10 cellular contexts compared by ENCODE assay signal in the genomic region with DNA sequence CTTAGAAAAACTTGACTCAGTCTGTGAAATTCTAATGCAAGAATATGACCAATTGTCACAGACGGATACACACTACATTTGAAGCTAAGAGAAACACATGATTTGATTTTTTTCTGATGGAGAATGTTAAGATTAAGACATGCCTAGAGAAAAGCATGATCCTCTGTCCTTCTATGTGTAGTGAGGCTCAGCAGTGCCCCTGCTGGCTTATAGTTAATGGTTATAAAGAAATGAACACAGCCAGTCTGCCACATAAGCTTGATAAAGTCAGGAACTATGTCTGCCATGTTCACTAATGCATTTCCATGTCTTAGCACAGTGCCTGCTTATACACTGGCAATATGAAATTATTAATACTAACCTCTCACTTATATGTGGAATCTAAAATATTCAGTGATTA.
A peak's percentile ranks its signal among the peaks of the same experiment; 100 is the strongest.
DNase-seq lines count a peak whose midpoint lies in the region; ATAC-seq and TF ChIP-seq lines count a peak whose summit lies in the region.
"Had no signal": no experiment of that assay in that cellular context is flagged by ENCODE, and none has a peak within 500 bp of the region (broad histone marks: within the 10 kb centered on the region; RNA-seq: fewer than 3 reads in every experiment).

No MANE protein-coding gene starts in this region.

- TF ChIP-seq CTCF in GM13976 (IDR thresholded peaks at IDR 0.05; ENCODE audit: borderline replicate concordance, control extremely low read depth, extremely low read depth, insufficient read depth, missing control alignments) (peak; percentile 7), OCI-LY3 (IDR thresholded peaks at IDR 0.05; ENCODE audit: low read depth, low read length) (peak; percentile 51)

- H3K4me1 Mint-ChIP-seq in stimulated activated effector memory CD8-positive, alpha-beta T cell treated with anti-CD3 and anti-CD28 coated beads, Interleukin-12 subunit alpha, Interleukin-12 subunit beta, amount 100 ng/mL, for 72 hours, result no peaks in the 10 kb centered on the region
- H3K4me1 Mint-ChIP-seq: memory B cell had no signal

- H3K4me1 ChIP-seq in OCI-LY3 (ENCODE audit: low read length), result peaks cover 16% of the 10 kb centered on the region

- no peaks in the 10 kb centered on the region for H4K20me1 ChIP-seq in OCI-LY3 (ENCODE audit: insufficient read depth, low read length)

- in situ Hi-C loops in GM13976 (cut with MboI; ENCODE audit: low sequenced_read_pairs, unreplicated experiment), result no loop called here

- no peak overlapping the region for H3K27ac Mint-ChIP-seq in stimulated activated effector memory CD8-positive, alpha-beta T cell treated with anti-CD3 and anti-CD28 coated beads, Interleukin-12 subunit alpha, Interleukin-12 subunit beta, amount 100 ng/mL, for 72 hours
- H3K27ac Mint-ChIP-seq: memory B cell had no signal

- H3K9ac ChIP-seq in OCI-LY3 (ENCODE audit: low read length), result no peak overlapping the region

- no peaks in the 10 kb centered on the region for H3K79me2 ChIP-seq in OCI-LY3 (ENCODE audit: low read length)

- peak; percentile 16 for DNase-seq in AG08395 (ENCODE audit: low spot score)
- DNase-seq in GM13976 (ENCODE audit: low spot score), result no peak
- peak; percentile 20 for DNase-seq in glomerular visceral epithelial cell (ENCODE audit: extremely low spot score)
- no peak for DNase-seq in stimulated activated effector memory CD8-positive, alpha-beta T cell treated with anti-CD3 and anti-CD28 coated beads, Interleukin-12 subunit alpha, Interleukin-12 subunit beta, amount 100 ng/mL, for 72 hours (ENCODE audit: low spot score in 2 of 2)
- DNase-seq in GM19240 (ENCODE audit: insufficient read length, low spot score), result no peak
- DNase-seq: activated CD4-positive, alpha-beta T cell treated with anti-CD3 and anti-CD28 coated beads for 1 hour had no signal

- H3K4me3 ChIP-seq in OCI-LY3 (ENCODE audit: low read length), result no peak overlapping the region

- no peak overlapping the region for H2AFZ ChIP-seq in OCI-LY3 (ENCODE audit: low read depth, low read length)

- H3K27ac ChIP-seq in OCI-LY3 (ENCODE audit: low read length), result no peak overlapping the region

- no peak overlapping the region for H3K4me2 ChIP-seq in OCI-LY3 (ENCODE audit: low read length)

- no peaks in the 10 kb centered on the region for H3K36me3 Mint-ChIP-seq in stimulated activated effector memory CD8-positive, alpha-beta T cell treated with anti-CD3 and anti-CD28 coated beads, Interleukin-12 subunit alpha, Interleukin-12 subunit beta, amount 100 ng/mL, for 72 hours
- H3K36me3 Mint-ChIP-seq: memory B cell had no signal

- ATAC-seq in GM18520 (IDR thresholded peaks at IDR 0.05; ENCODE audit: unreplicated experiment) (no peak), GM18907 (IDR thresholded peaks at IDR 0.05; ENCODE audit: unreplicated experiment) (no peak)
- no peak for ATAC-seq in stimulated activated effector memory CD8-positive, alpha-beta T cell treated with anti-CD3 and anti-CD28 coated beads, Interleukin-12 subunit alpha, Interleukin-12 subunit beta, amount 100 ng/mL, for 72 hours

- H3K9me3 Mint-ChIP-seq in stimulated activated effector memory CD8-positive, alpha-beta T cell treated with anti-CD3 and anti-CD28 coated beads, Interleukin-12 subunit alpha, Interleukin-12 subunit beta, amount 100 ng/mL, for 72 hours, result no peaks in the 10 kb centered on the region
- H3K9me3 Mint-ChIP-seq: memory B cell had no signal

- H3K27me3 ChIP-seq in OCI-LY3 (ENCODE audit: low read depth, low read length), result no peaks in the 10 kb centered on the region

- no peaks in the 10 kb centered on the region for H3K9me3 ChIP-seq in OCI-LY3 (ENCODE audit: insufficient read depth, low read length)

- no peaks in the 10 kb centered on the region for H3K36me3 ChIP-seq in OCI-LY3 (replicated peaks; ENCODE audit: low read depth, low read length)

- no peak overlapping the region for H3K4me3 Mint-ChIP-seq in stimulated activated effector memory CD8-positive, alpha-beta T cell treated with anti-CD3 and anti-CD28 coated beads, Interleukin-12 subunit alpha, Interleukin-12 subunit beta, amount 100 ng/mL, for 72 hours
- H3K4me3 Mint-ChIP-seq: memory B cell had no signal

Comparison
In these comparisons a context has a peak if more than half of its experiments do, and no peak if none do; other contexts are left out.
1. DNase-seq: peak in AG08395 (single experiment) and glomerular visceral epithelial cell (single experiment); none in GM13976 (single experiment), stimulated activated effector memory CD8-positive, alpha-beta T cell treated with anti-CD3 and anti-CD28 coated beads, Interleukin-12 subunit alpha, Interleukin-12 subunit beta, amount 100 ng/mL, for 72 hours (0 of 2) and GM19240 (single experiment).